ENCODE assay signal across 24 cellular contexts in genomic region chr1:212257157-212257556, GRCh38. TPM values are rescaled to one million over a fixed set of nuclear protein-coding genes. Genes with fewer than 3 reads are reported as not detected.
A peak's percentile ranks its signal among the peaks of the same experiment; 100 is the strongest.
DNase-seq lines count a peak whose midpoint lies in the region; ATAC-seq and TF ChIP-seq lines count a peak whose summit lies in the region.
"Had no signal": no experiment of that assay in that cellular context is flagged by ENCODE, and none has a peak within 500 bp of the region (broad histone marks: within the 10 kb centered on the region; RNA-seq: fewer than 3 reads in every experiment).

No MANE protein-coding gene starts in this region.

- intact Hi-C loops in right lobe of liver (cut with DNase I): no loop called here

- H3K27me3 Mint-ChIP-seq in T-helper 17 cell: no peaks in the 10 kb centered on the region
- H3K27me3 Mint-ChIP-seq: activated CD8-positive, alpha-beta memory T cell treated with anti-CD3 and anti-CD28 coated beads, Interleukin-2, amount 10 ng/mL, durations not matched to agents 7 days and 5 days; activated naive CD8-positive, alpha-beta T cell treated with anti-CD3 and anti-CD28 coated beads, Interleukin-2, amount 50 U/mL, for 24 hours; type B pancreatic cell had no signal

- H3K4me3 ChIP-seq in right lobe of liver: no peak overlapping the region
- H3K4me3 ChIP-seq: GM12878, heart right ventricle, Peyer's patch, SJCRH30 had no signal

- DNase-seq in SKM-1 treated with dmso at 0.1 percent for 144 hours (lab: John Stamatoyannopoulos, UW; ENCODE audit: unreplicated experiment) (peak; percentile 49), SKM-1 (lab: John Stamatoyannopoulos, UW; ENCODE audit: unreplicated experiment) (no peak), T-helper 17 cell (no peak), right lobe of liver (peak in 1 of 3 donors; percentile 87), hypothalamus (lab: John Stamatoyannopoulos, UW) (no peak), kidney glomerular epithelial cell (lab: John Stamatoyannopoulos, UW) (no peak), AG08395 (ENCODE audit: low spot score) (no peak)
- DNase-seq in stimulated activated effector memory CD8-positive, alpha-beta T cell treated with anti-CD3 and anti-CD28 coated beads, Interleukin-12 subunit alpha, Interleukin-12 subunit beta, amount 100 ng/mL, for 72 hours (ENCODE audit: low spot score in 2 of 2): no peak
- DNase-seq: activated CD8-positive, alpha-beta memory T cell treated with anti-CD3 and anti-CD28 coated beads, Interleukin-2, amount 10 ng/mL, durations not matched to agents 7 days and 5 days; activated naive CD8-positive, alpha-beta T cell treated with anti-CD3 and anti-CD28 coated beads, Interleukin-2, amount 50 U/mL, for 24 hours; brain microvascular endothelial cell; effector CD4-positive, alpha-beta T cell; foreskin fibroblast; heart right ventricle; NCI-H2171; NCI-H526; Peyer's patch; SJCRH30; T-helper 1 cell had no signal

- ATAC-seq in T-helper 17 cell: no peak
- ATAC-seq in right lobe of liver: peak; percentile 39 to 67 (median 64)
- ATAC-seq in stimulated activated effector memory CD8-positive, alpha-beta T cell treated with anti-CD3 and anti-CD28 coated beads, Interleukin-12 subunit alpha, Interleukin-12 subunit beta, amount 100 ng/mL, for 72 hours: no peak

- H3K27ac Mint-ChIP-seq in T-helper 17 cell: peak overlapping the region; percentile 93
- peak overlapping the region; percentile 94 for H3K27ac Mint-ChIP-seq in stimulated activated effector memory CD8-positive, alpha-beta T cell treated with anti-CD3 and anti-CD28 coated beads, Interleukin-12 subunit alpha, Interleukin-12 subunit beta, amount 100 ng/mL, for 72 hours
- H3K27ac Mint-ChIP-seq: mesothelial cell of epicardium had no signal

- H3K4me3 Mint-ChIP-seq in T-helper 17 cell: no peak overlapping the region
- H3K4me3 Mint-ChIP-seq in stimulated activated effector memory CD8-positive, alpha-beta T cell treated with anti-CD3 and anti-CD28 coated beads, Interleukin-12 subunit alpha, Interleukin-12 subunit beta, amount 100 ng/mL, for 72 hours: no peak overlapping the region
- H3K4me3 Mint-ChIP-seq: activated naive CD8-positive, alpha-beta T cell treated with anti-CD3 and anti-CD28 coated beads, Interleukin-2, amount 50 U/mL, for 24 hours; mesothelial cell of epicardium; type B pancreatic cell had no signal

- H3K36me3 Mint-ChIP-seq in T-helper 17 cell (ENCODE audit: low read depth): peaks cover 2% of the 10 kb centered on the region
- peaks cover 5% of the 10 kb centered on the region for H3K36me3 Mint-ChIP-seq in stimulated activated effector memory CD8-positive, alpha-beta T cell treated with anti-CD3 and anti-CD28 coated beads, Interleukin-12 subunit alpha, Interleukin-12 subunit beta, amount 100 ng/mL, for 72 hours
- H3K36me3 Mint-ChIP-seq: mesothelial cell of epicardium, type B pancreatic cell had no signal

- H3K36me3 ChIP-seq in right lobe of liver: no peaks in the 10 kb centered on the region
- H3K36me3 ChIP-seq: brain microvascular endothelial cell, heart right ventricle, Peyer's patch, SJCRH30 had no signal

- H3K9me3 Mint-ChIP-seq in stimulated activated effector memory CD8-positive, alpha-beta T cell treated with anti-CD3 and anti-CD28 coated beads, Interleukin-12 subunit alpha, Interleukin-12 subunit beta, amount 100 ng/mL, for 72 hours: no peaks in the 10 kb centered on the region
- H3K9me3 Mint-ChIP-seq: activated naive CD8-positive, alpha-beta T cell treated with anti-CD3 and anti-CD28 coated beads, Interleukin-2, amount 50 U/mL, for 24 hours; mesothelial cell of epicardium; type B pancreatic cell had no signal

- peaks cover 0 to 59% (median 32%) of the 10 kb centered on the region in 4 donors for H3K4me1 ChIP-seq in right lobe of liver

- no peak for TF ChIP-seq CTCF in right lobe of liver (IDR thresholded peaks at IDR 0.05)

- H3K27me3 ChIP-seq in right lobe of liver: no peaks in the 10 kb centered on the region
- H3K27me3 ChIP-seq: brain microvascular endothelial cell, heart right ventricle, Peyer's patch, SJCRH30 had no signal

- TF ChIP-seq POLR2A in right lobe of liver (IDR thresholded peaks at IDR 0.05): no peak

- no peaks in the 10 kb centered on the region for H3K9me3 ChIP-seq in T-helper 17 cell (ENCODE audit: control insufficient read depth, low read length, poor library complexity, severe bottlenecking)
- no peaks in the 10 kb centered on the region for H3K9me3 ChIP-seq in right lobe of liver
- H3K9me3 ChIP-seq: heart right ventricle, Peyer's patch, SJCRH30 had no signal

- H3K4me1 Mint-ChIP-seq in T-helper 17 cell: peaks cover 59% of the 10 kb centered on the region
- peaks cover 54% of the 10 kb centered on the region for H3K4me1 Mint-ChIP-seq in stimulated activated effector memory CD8-positive, alpha-beta T cell treated with anti-CD3 and anti-CD28 coated beads, Interleukin-12 subunit alpha, Interleukin-12 subunit beta, amount 100 ng/mL, for 72 hours
- H3K4me1 Mint-ChIP-seq: mesothelial cell of epicardium had no signal

- peak overlapping the region; percentile 89 to 94 (median 94) for H3K27ac ChIP-seq in right lobe of liver
- H3K27ac ChIP-seq: 22Rv1, brain microvascular endothelial cell, KMS-11, SJCRH30 had no signal

- 16% methylated on average over 4 of the region's 4 CpGs for WGBS in right lobe of liver (ENCODE audit: insufficient coverage, low coverage, low lambda C conversion rate, missing lambda C conversion rate)

RNA-seq across cellular contexts. Expression of gene PPP2R5A, which starts 28.1 kb away (rescaled TPM):
- 10 to 100 TPM; 52.1 to 52.4 TPM for total RNA-seq in T-helper 17 cell
- total RNA-seq in right lobe of liver: 10 to 100 TPM; 28.5 to 57.2 (median 33.3) TPM

Comparison
In these comparisons a context has a peak if more than half of its experiments do, and no peak if none do; other contexts are left out.
1. ATAC-seq: peak in right lobe of liver (4 of 4); none in T-helper 17 cell (single experiment) and stimulated activated effector memory CD8-positive, alpha-beta T cell treated with anti-CD3 and anti-CD28 coated beads, Interleukin-12 subunit alpha, Interleukin-12 subunit beta, amount 100 ng/mL, for 72 hours (single experiment).